ENCODE assay signal across 18 cellular contexts in the genomic region with DNA sequence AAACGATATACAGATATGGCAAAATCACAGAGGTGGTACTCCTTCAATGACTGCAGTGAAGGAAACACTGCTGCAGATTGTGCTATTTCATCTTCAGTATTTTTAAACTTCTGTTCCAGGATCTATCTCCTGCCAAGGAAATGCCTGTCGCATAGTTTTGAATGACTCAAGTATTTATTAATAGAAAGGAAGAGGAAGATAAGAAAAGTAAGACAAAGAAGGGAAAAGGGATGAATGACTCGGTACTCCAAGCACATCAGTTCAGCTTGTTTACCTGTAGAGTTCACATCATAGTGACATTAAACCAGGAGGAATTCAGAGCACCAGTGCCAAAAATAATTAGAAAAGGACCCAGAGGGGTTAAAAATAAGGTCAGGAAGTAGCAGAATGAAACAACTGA. TPM values are rescaled to one million over a fixed set of nuclear protein-coding genes. Genes with fewer than 3 reads are reported as not detected.
DNase-seq lines count a peak whose midpoint lies in the region; ATAC-seq and TF ChIP-seq lines count a peak whose summit lies in the region.
"Had no signal": no experiment of that assay in that cellular context is flagged by ENCODE, and none has a peak within 500 bp of the region (broad histone marks: within the 10 kb centered on the region; RNA-seq: fewer than 3 reads in every experiment).

No MANE protein-coding gene starts in this region.

- in situ Hi-C loops in mammary epithelial cell (cut with MboI; ENCODE audit: low sequenced_read_pairs in 2 of 2) = loop anchor here (5.0 to 10.0 kb wide), 2 partner anchors 248 to 250 kb away; no protein-coding TSS in a partner anchor

- no peaks in the 10 kb centered on the region for H3K27me3 ChIP-seq in mammary epithelial cell (ENCODE audit: insufficient read depth, low read length)
- no peaks in the 10 kb centered on the region for H3K27me3 ChIP-seq in aorta (ENCODE audit: control insufficient read depth in 1 of 2, insufficient read depth in 2 of 2, low read length in 1 of 2)
- H3K27me3 ChIP-seq: gastrocnemius medialis had no signal

- H3K4me1 ChIP-seq in mammary epithelial cell (ENCODE audit: insufficient read depth, low read length) (peaks cover 6% of the 10 kb centered on the region), aorta (ENCODE audit: control insufficient read depth in 1 of 2, insufficient read depth in 2 of 2, low read length in 2 of 2) (no peaks in the 10 kb centered on the region)
- H3K4me1 ChIP-seq: gastrocnemius medialis had no signal

- peak; percentile 24 for DNase-seq in mammary epithelial cell
- DNase-seq in MCF 10A (ENCODE audit: unreplicated experiment) = no peak
- DNase-seq in astrocyte of the hippocampus (ENCODE audit: low read depth, low spot score) = peak; percentile 54
- DNase-seq in glomerular endothelial cell (ENCODE audit: extremely low read depth, low read depth, low spot score) = peak; percentile 77
- no peak for DNase-seq in aorta
- no peak for DNase-seq in NCI-H524 treated with DMSO at 0.1 percent for 48 hours (lab: John Stamatoyannopoulos, UW)
- DNase-seq: activated effector memory CD4-positive, alpha-beta T cell treated with Interleukin-2 at 50 U/mL for 16 hours; gastrocnemius medialis; midbrain; NCI-H1694; NCI-H524; stomach had no signal

- H3K4me3 Mint-ChIP-seq in MCF 10A (ENCODE audit: unreplicated experiment) = no peak overlapping the region
- H3K4me3 Mint-ChIP-seq: brain had no signal

- H3K9me3 ChIP-seq in mammary epithelial cell (replicated peaks; ENCODE audit: insufficient read depth, low read length) (no peaks in the 10 kb centered on the region), aorta (ENCODE audit: control insufficient read depth, low read length) (no peaks in the 10 kb centered on the region)
- H3K9me3 ChIP-seq: gastrocnemius medialis, stomach had no signal

- no peaks in the 10 kb centered on the region for H3K36me3 Mint-ChIP-seq in MCF 10A (ENCODE audit: insufficient read depth, unreplicated experiment)
- H3K36me3 Mint-ChIP-seq: brain had no signal

- H2AFZ ChIP-seq in mammary epithelial cell (ENCODE audit: low read depth, low read length) = no peak overlapping the region

- H3K9ac ChIP-seq in mammary epithelial cell (ENCODE audit: insufficient read depth, low read length) = no peak overlapping the region

- H3K27me3 Mint-ChIP-seq in MCF 10A (ENCODE audit: insufficient read depth, unreplicated experiment) = peaks cover 28% of the 10 kb centered on the region

- no peaks in the 10 kb centered on the region for H4K20me1 ChIP-seq in mammary epithelial cell (ENCODE audit: insufficient read depth, low read length)

- dilution Hi-C loops in mammary epithelial cell (cut with HindIII; ENCODE audit: low sequenced_read_pairs) = no loop called here

- no peaks in the 10 kb centered on the region for H3K9me3 Mint-ChIP-seq in MCF 10A (ENCODE audit: unreplicated experiment)

- BruUV-seq in mammary epithelial cell (replicated peaks; lab: Mats Ljungman, UMichigan) (no TSS peak), MCF 10A (replicated peaks; lab: Mats Ljungman, UMichigan) (no TSS peak)

- H3K4me3 ChIP-seq in mammary epithelial cell (replicated peaks in 1 of 3; ENCODE audit: insufficient read depth in 1 of 3, low read depth in 2 of 3, low read length in 3 of 3) = no peak overlapping the region
- no peak overlapping the region for H3K4me3 ChIP-seq in aorta (ENCODE audit: low read length in 2 of 2)
- H3K4me3 ChIP-seq: gastrocnemius medialis, stomach had no signal

- intact Hi-C loops in mammary epithelial cell (cut with micrococcal nuclease) = loop anchor here (10.0 kb wide), 1 partner anchor 910 kb away; no protein-coding TSS in a partner anchor
- intact Hi-C loops in MCF 10A (cut with micrococcal nuclease) = no loop called here
- intact Hi-C loops in aorta (cut with DNase I) = loop anchor here in 1 of 2 donors (10.0 kb wide), 1 partner anchor 430 kb away; no protein-coding TSS in a partner anchor

- H3K79me2 ChIP-seq in mammary epithelial cell (ENCODE audit: insufficient read depth, low read length) = no peaks in the 10 kb centered on the region

- no peak overlapping the region for H3K27ac Mint-ChIP-seq in MCF 10A (ENCODE audit: low read depth, unreplicated experiment)
- H3K27ac Mint-ChIP-seq: brain had no signal

- peaks cover 6% of the 10 kb centered on the region for H3K4me1 Mint-ChIP-seq in MCF 10A (ENCODE audit: insufficient read depth, unreplicated experiment)

- H3K27ac ChIP-seq in mammary epithelial cell (ENCODE audit: insufficient read depth, low read depth, low read length) (no peak overlapping the region), aorta (ENCODE audit: low read depth in 1 of 2, low read length in 2 of 2) (no peak overlapping the region)
- H3K27ac ChIP-seq: 22Rv1, gastrocnemius medialis, stomach had no signal

- CTCF ChIA-PET in mammary epithelial cell (lab: Charles Lee; ENCODE audit: low non-redundant PET) (no interaction called here), MCF 10A (lab: Yijun Ruan, JAX) (interaction anchor here (0.9 to 1.6 kb wide), 3 partner anchors 8 to 211 kb away, joined by 3 to 4 read pairs (median 3); no protein-coding TSS in a partner anchor)

- peak overlapping the region; percentile 43 for H3K4me2 ChIP-seq in mammary epithelial cell (ENCODE audit: insufficient read depth, low read depth, low read length)

- POLR2A ChIA-PET in MCF 10A (lab: Yijun Ruan, JAX) = no interaction called here

- ATAC-seq in HG02840 (IDR thresholded peaks at IDR 0.05; ENCODE audit: low FRiP score, unreplicated experiment) = no peak
- no peak for ATAC-seq in aorta (ENCODE audit: low FRiP score)
- no peak for ATAC-seq in GM21529 (IDR thresholded peaks at IDR 0.05; ENCODE audit: unreplicated experiment)
- ATAC-seq: gastrocnemius medialis had no signal

- TF ChIP-seq CTCF in mammary epithelial cell (conservative IDR thresholded peaks at IDR 0.05 in 1 of 2, IDR thresholded peaks at IDR 0.05 in 1 of 2; ENCODE audit: extremely low read depth in 1 of 2, insufficient read depth in 1 of 2, low read depth in 1 of 2, low read length in 2 of 2) = no peak
- TF ChIP-seq CTCF in MCF 10A (IDR thresholded peaks at IDR 0.05; ENCODE audit: unreplicated experiment) = no peak

- 40% methylated on average over 3 of the region's 3 CpGs for whole genome bisulfite sequencing in mammary epithelial cell (ENCODE audit: low coverage, missing lambda C conversion rate)
- WGBS in aorta, 2 donors = 5 to 8% methylated on average over 3 of the region's 3 CpGs

- H3K36me3 ChIP-seq in mammary epithelial cell (ENCODE audit: insufficient read depth, low read length) = no peaks in the 10 kb centered on the region
- no peaks in the 10 kb centered on the region for H3K36me3 ChIP-seq in aorta (ENCODE audit: control insufficient read depth in 1 of 2, insufficient read depth in 2 of 2, low read length in 1 of 2)
- H3K36me3 ChIP-seq: gastrocnemius medialis, stomach had no signal

RNA-seq across cellular contexts. Expression of a gene that starts 5.1 kb away (rescaled TPM):
- total RNA-seq in mammary epithelial cell = 10 to 100 TPM; 38.0 to 38.8 TPM
- polyA plus RNA-seq in mammary epithelial cell = 30.8 TPM
- polyA minus RNA-seq in mammary epithelial cell = 26.2 TPM
- 37.2 and 38.8 TPM in 2 replicates for total RNA-seq in MCF 10A (2022)
- 70.8 and 89.8 TPM in 2 replicates for total RNA-seq in glomerular endothelial cell
- total RNA-seq in aorta = 10 to 100 TPM; 29.8 to 49.8 TPM
- polyA plus RNA-seq in aorta = 10 to 100 TPM; 26.2 to 34.3 TPM
- total RNA-seq: activated CD8-positive, alpha-beta memory T cell treated with anti-CD3 and anti-CD28 coated beads for 36 hours had no signal

RNA-seq across cellular contexts. Expression of a gene that starts 18.1 kb away (rescaled TPM):
- not detected for total RNA-seq in mammary epithelial cell
- 0.05 TPM for polyA plus RNA-seq in mammary epithelial cell
- polyA minus RNA-seq in mammary epithelial cell = not detected
- total RNA-seq in MCF 10A (2022) = not detected in 2 replicates
- 0.23 TPM in 1 of 2 replicates, not detected in the other for total RNA-seq in glomerular endothelial cell
- total RNA-seq in aorta = not detected
- not detected for polyA plus RNA-seq in aorta
- total RNA-seq: gastrocnemius medialis, omental fat pad, stomach had no signal
- polyA plus RNA-seq: stomach had no signal

RNA-seq across cellular contexts. Expression of a gene that starts 52.4 kb away (rescaled TPM):
- not detected for total RNA-seq in mammary epithelial cell
- polyA plus RNA-seq in mammary epithelial cell = not detected
- not detected for polyA minus RNA-seq in mammary epithelial cell
- not detected in 2 replicates for total RNA-seq in MCF 10A (2022)
- not detected in 2 replicates for total RNA-seq in glomerular endothelial cell
- 1 to 10 TPM; 1.1 to 5.4 TPM for total RNA-seq in aorta
- 10 to 100 TPM in 1 of 2 donors, under 1 TPM in 1; 0.59 to 13.4 TPM for polyA plus RNA-seq in aorta
- total RNA-seq: gastrocnemius medialis had no signal

Comparison
In these comparisons a context has a peak if more than half of its experiments do, and no peak if none do; other contexts are left out.
1. DNase-seq: peak in mammary epithelial cell (single experiment), astrocyte of the hippocampus (single experiment) and glomerular endothelial cell (single experiment); none in MCF 10A (single experiment), aorta (0 of 2) and NCI-H524 treated with DMSO at 0.1 percent for 48 hours (single experiment).